Comparison of ENCODE assay signal across 33 cellular contexts in genomic region chr6:78808933-78809332, GRCh38.
"Had no signal": no experiment of that assay in that cellular context is flagged by ENCODE, and none has a peak within 500 bp of the region (broad histone marks: within the 10 kb centered on the region; RNA-seq: fewer than 3 reads in every experiment).

No MANE protein-coding gene starts in this region.

- H3K27me3 ChIP-seq: adrenal gland, body of pancreas, brain microvascular endothelial cell, breast epithelium had no signal

- H3K4me1 ChIP-seq: adrenal gland, body of pancreas, breast epithelium had no signal

- H3K27ac ChIP-seq: adrenal gland, body of pancreas, brain microvascular endothelial cell, breast epithelium, VCaP had no signal

- FAIRE-seq: astrocyte, TTC549 had no signal

- H3K9me3 ChIP-seq: adrenal gland had no signal

- ATAC-seq: activated CD8-positive, alpha-beta T cell treated with anti-CD3 and anti-CD28 coated beads for 36 hours; activated naive CD4-positive, alpha-beta T cell treated with anti-CD3 and anti-CD28 coated beads, Interleukin-2, amount 50 U/mL, for 72 hours; activated T-cell treated with anti-CD3 and anti-CD28 coated beads, Interleukin-2, amount 50 U/mL, for 4 hours; activated T-cell treated with anti-CD3 and anti-CD28 coated beads, Interleukin-2, amount 50 U/mL, for 72 hours; activated T-helper 17 cell treated with anti-CD3 and anti-CD28 coated beads, Interleukin-2, amount 50 U/mL, for 72 hours; body of pancreas had no signal

- H3K4me3 ChIP-seq: adrenal gland, body of pancreas, breast epithelium had no signal

- DNase-seq: activated B cell treated with CpG ODN at 0.5 μM for 24 hours; activated CD4-positive, alpha-beta memory T cell treated with anti-CD3 and anti-CD28 coated beads for 36 hours; activated CD4-positive, alpha-beta T cell treated with anti-CD3 and anti-CD28 coated beads for 4 hours; activated CD4-positive, alpha-beta T cell treated with anti-CD3 and anti-CD28 coated beads, Interleukin-2, amount 10 ng/mL, durations not matched to agents 24 days and 14 days; activated CD4-positive, alpha-beta T cell treated with anti-CD3 and anti-CD28 coated beads, Interleukin-2, amount 50 U/mL, for 1 hour; activated CD4-positive, alpha-beta T cell treated with anti-CD3 and anti-CD28 coated beads, Interleukin-2, amount 50 U/mL, for 4 hours; activated CD4-positive, CD25-positive, alpha-beta regulatory T cell treated with anti-CD3 and anti-CD28 coated beads, Interleukin-2, amount 50 U/mL, for 72 hours; activated CD8-positive, alpha-beta memory T cell treated with anti-CD3 and anti-CD28 coated beads, Interleukin-2, amount 50 U/mL, for 4 hours; activated CD8-positive, alpha-beta T cell treated with anti-CD3 and anti-CD28 coated beads for 36 hours; activated effector memory CD4-positive, alpha-beta T cell treated with anti-CD3 and anti-CD28 coated beads, Interleukin-2, amount 50 U/mL, for 16 hours; activated gamma-delta T cell treated with Interleukin-2 at 50 U/mL for 16 hours; activated naive CD4-positive, alpha-beta T cell; activated naive CD4-positive, alpha-beta T cell treated with anti-CD3 and anti-CD28 coated beads for 36 hours; activated naive CD4-positive, alpha-beta T cell treated with anti-CD3 and anti-CD28 coated beads, Interleukin-2, amount 50 U/mL, for 16 hours; activated naive CD8-positive, alpha-beta T cell treated with anti-CD3 and anti-CD28 coated beads for 36 hours; activated T-cell treated with anti-CD3 and anti-CD28 coated beads for 4 hours; activated T-cell treated with anti-CD3 and anti-CD28 coated beads, Interleukin-2, amount 50 U/mL, for 1 hour; activated T-cell treated with anti-CD3 and anti-CD28 coated beads, Interleukin-2, amount 50 U/mL, for 4 hours; activated T-cell treated with anti-CD3 and anti-CD28 coated beads, Interleukin-2, amount 50 U/mL, for 72 hours; adrenal gland; amniotic stem cell; body of pancreas; brain microvascular endothelial cell; central memory CD4-positive, alpha-beta T cell; T-helper 1 cell; T-helper 2 cell; T-helper 9 cell had no signal

- H3K36me3 ChIP-seq: adrenal gland, brain microvascular endothelial cell, breast epithelium had no signal
